ENCODE assay signal across 16 cellular contexts in the genomic region with DNA sequence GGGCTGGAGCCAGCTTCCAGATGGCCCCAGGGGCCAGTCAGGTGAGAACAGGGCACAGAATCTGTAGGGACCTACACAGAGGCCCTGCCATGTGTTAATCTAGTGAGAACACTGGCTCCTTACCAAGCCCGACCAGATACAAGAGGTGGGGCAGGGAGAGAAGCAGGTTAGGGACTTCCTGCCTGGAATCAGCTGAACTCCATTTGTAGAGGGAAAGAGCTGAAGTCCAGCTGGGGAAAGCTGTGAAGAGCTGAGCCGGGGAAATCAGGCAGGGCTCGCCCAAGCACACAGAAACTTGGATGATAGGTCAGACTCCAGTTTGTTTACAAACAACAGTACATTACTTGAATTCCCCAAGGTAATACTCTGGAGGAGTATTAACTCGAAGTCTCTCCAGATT. TPM values are rescaled to one million over a fixed set of nuclear protein-coding genes. Genes with fewer than 3 reads are reported as not detected.
DNase-seq lines count a peak whose midpoint lies in the region; ATAC-seq, FAIRE-seq and TF ChIP-seq lines count a peak whose summit lies in the region.
"Had no signal": no experiment of that assay in that cellular context is flagged by ENCODE, and none has a peak within 500 bp of the region (broad histone marks: within the 10 kb centered on the region; RNA-seq: fewer than 3 reads in every experiment).

No MANE protein-coding gene starts in this region.

- H3K4me2 ChIP-seq in neural progenitor cell = no peak overlapping the region

- H3K27ac ChIP-seq in neural progenitor cell = no peak overlapping the region
- peak overlapping the region; percentile 60 to 64 for H3K27ac ChIP-seq in uterus
- H3K27ac ChIP-seq: VCaP had no signal

- H3K79me2 ChIP-seq in neural progenitor cell (ENCODE audit: low read depth) = no peaks in the 10 kb centered on the region

- H3K27me3 Mint-ChIP-seq in neural progenitor cell (ENCODE audit: insufficient read depth, low read depth) = no peaks in the 10 kb centered on the region
- H3K27me3 Mint-ChIP-seq in natural killer cell (ENCODE audit: low read depth in 2 of 2) = peaks cover 0 to 3% of the 10 kb centered on the region in 2 donors
- H3K27me3 Mint-ChIP-seq in T-helper 17 cell = no peaks in the 10 kb centered on the region
- H3K27me3 Mint-ChIP-seq: CD8-positive, alpha-beta memory T cell; natural killer cell treated with Interleukin-12 subunit alpha and Interleukin-12 subunit beta and Interleukin-15 and Interleukin-18, amount 100 ng/mL, for 72 hours had no signal

- no peak overlapping the region for H3K27ac Mint-ChIP-seq in neural progenitor cell
- no peak overlapping the region for H3K27ac Mint-ChIP-seq in natural killer cell
- no peak overlapping the region for H3K27ac Mint-ChIP-seq in T-helper 17 cell
- H3K27ac Mint-ChIP-seq: activated T-helper 2 cell treated with anti-CD3 and anti-CD28 coated beads, Interferon-gamma antibody, Interleukin-2, Interleukin-4, amounts not matched to agents 10 μg/mL and 5 μg/mL and 100 μg/mL, durations not matched to agents 14 hours and 24 hours and 36 hours had no signal

- H3F3A ChIP-seq in neural progenitor cell (ENCODE audit: low read depth) = no peaks in the 10 kb centered on the region

- peak overlapping the region; percentile 65 for H2AFZ ChIP-seq in neural progenitor cell (replicated peaks)

- H3K9me3 Mint-ChIP-seq in neural progenitor cell (no peaks in the 10 kb centered on the region), natural killer cell (peaks cover 0 to 1% of the 10 kb centered on the region in 2 donors)
- H3K9me3 Mint-ChIP-seq: activated T-helper 2 cell treated with anti-CD3 and anti-CD28 coated beads, Interferon-gamma antibody, Interleukin-2, Interleukin-4, amounts not matched to agents 10 μg/mL and 5 μg/mL and 100 μg/mL, durations not matched to agents 14 hours and 24 hours and 36 hours; CD8-positive, alpha-beta memory T cell; natural killer cell treated with Interleukin-12 subunit alpha and Interleukin-12 subunit beta and Interleukin-15 and Interleukin-18, amount 100 ng/mL, for 72 hours had no signal

- H3K9ac ChIP-seq in neural progenitor cell = no peak overlapping the region

- H3K4me1 Mint-ChIP-seq in neural progenitor cell (no peaks in the 10 kb centered on the region), natural killer cell (peaks cover 3 to 13% of the 10 kb centered on the region in 2 donors), T-helper 17 cell (peaks cover 6% of the 10 kb centered on the region)

- H3K4me3 ChIP-seq in neural progenitor cell (no peak overlapping the region), uterus (no peak overlapping the region)
- H3K4me3 ChIP-seq: upper lobe of left lung had no signal

- H3K36me3 Mint-ChIP-seq in neural progenitor cell (no peaks in the 10 kb centered on the region), natural killer cell (no peaks in the 10 kb centered on the region), T-helper 17 cell (ENCODE audit: low read depth) (no peaks in the 10 kb centered on the region)
- H3K36me3 Mint-ChIP-seq: natural killer cell treated with Interleukin-12 subunit alpha and Interleukin-12 subunit beta and Interleukin-15 and Interleukin-18, amount 100 ng/mL, for 72 hours had no signal

- H3K27me3 ChIP-seq in neural progenitor cell (no peaks in the 10 kb centered on the region), uterus (no peaks in the 10 kb centered on the region)
- H3K27me3 ChIP-seq: upper lobe of left lung had no signal

- no peak for TF ChIP-seq CTCF in neural progenitor cell (IDR thresholded peaks at IDR 0.05)
- no peak for TF ChIP-seq CTCF in uterus (IDR thresholded peaks at IDR 0.05)
- TF ChIP-seq CTCF in natural killer cell (IDR thresholded peaks at IDR 0.05) = no peak

- H3K9me3 ChIP-seq in neural progenitor cell (ENCODE audit: low read depth) = no peaks in the 10 kb centered on the region
- H3K9me3 ChIP-seq in uterus = no peaks in the 10 kb centered on the region
- no peaks in the 10 kb centered on the region for H3K9me3 ChIP-seq in T-helper 17 cell (ENCODE audit: control insufficient read depth, low read length, poor library complexity, severe bottlenecking)
- H3K9me3 ChIP-seq: upper lobe of left lung had no signal

- H3K4me3 Mint-ChIP-seq in neural progenitor cell = no peak overlapping the region
- H3K4me3 Mint-ChIP-seq in natural killer cell = no peak overlapping the region
- no peak overlapping the region for H3K4me3 Mint-ChIP-seq in T-helper 17 cell
- H3K4me3 Mint-ChIP-seq: CD8-positive, alpha-beta memory T cell; natural killer cell treated with Interleukin-12 subunit alpha and Interleukin-12 subunit beta and Interleukin-15 and Interleukin-18, amount 100 ng/mL, for 72 hours had no signal

- no peaks in the 10 kb centered on the region for H4K20me1 ChIP-seq in neural progenitor cell (ENCODE audit: low read depth)

- no peak for FAIRE-seq in H54 (lab: Jason Lieb, UNC)
- FAIRE-seq: GM12892 had no signal

- no peaks in the 10 kb centered on the region for H3K4me1 ChIP-seq in neural progenitor cell
- H3K4me1 ChIP-seq in uterus = peaks cover 5 to 11% of the 10 kb centered on the region in 2 donors

- intact Hi-C loops in Right ventricle myocardium inferior (cut with DNase I) (no loop called here), cardiac septum (cut with DNase I) (no loop called here), left cardiac atrium (cut with DNase I) (no loop called here), uterus (cut with DNase I; ENCODE audit: low total_unique reads) (no loop called here), natural killer cell (cut with micrococcal nuclease) (no loop called here)

- DNase-seq in Right ventricle myocardium inferior (ENCODE audit: missing footprints) (no peak), cardiac septum (ENCODE audit: low spot score) (no peak), left cardiac atrium (no peak), neural progenitor cell (ENCODE audit: low spot score) (peak; percentile 2), uterus (no peak), natural killer cell (no peak), T-helper 17 cell (no peak), H54 (ENCODE audit: insufficient read length, low spot score) (no peak)
- DNase-seq: activated CD8-positive, alpha-beta memory T cell treated with anti-CD3 and anti-CD28 coated beads for 24 hours; CD8-positive, alpha-beta memory T cell; upper lobe of left lung had no signal

- TF ChIP-seq POLR2A in uterus (IDR thresholded peaks at IDR 0.05) (no peak), H54 (IDR thresholded peaks at IDR 0.05; ENCODE audit: low read depth, low read length) (no peak)

- H3K36me3 ChIP-seq in neural progenitor cell = no peaks in the 10 kb centered on the region
- no peaks in the 10 kb centered on the region for H3K36me3 ChIP-seq in uterus
- H3K36me3 ChIP-seq: upper lobe of left lung had no signal

- ATAC-seq in Right ventricle myocardium inferior = peak; percentile 37
- ATAC-seq in left cardiac atrium = peak; percentile 30 to 65
- ATAC-seq in natural killer cell = no peak
- ATAC-seq in T-helper 17 cell = no peak
- ATAC-seq: natural killer cell treated with Interleukin-12 subunit alpha and Interleukin-12 subunit beta and Interleukin-15 and Interleukin-18, amount 100 ng/mL, for 72 hours had no signal

RNA-seq across cellular contexts. Expression of gene PTGER2, which starts 46.7 kb away (rescaled TPM):
- total RNA-seq in Right ventricle myocardium inferior (0.76 TPM), cardiac septum (0.75 TPM), left cardiac atrium (1 to 10 TPM; 2.3 to 2.4 TPM), neural progenitor cell (ENCODE audit: low replicate concordance) (not detected in 2 replicates), uterus (1 to 10 TPM; 1.5 to 7.1 (median 4.7) TPM), natural killer cell (10 to 100 TPM; 55.3 to 67.9 (median 60.6) TPM), T-helper 17 cell (10 to 100 TPM; 40.5 to 52.1 TPM)
- total RNA-seq: A673 had no signal

Comparison
In these comparisons a context has a peak if more than half of its experiments do, and no peak if none do; other contexts are left out.
1. ATAC-seq: peak in Right ventricle myocardium inferior (single experiment) and left cardiac atrium (2 of 2); none in natural killer cell (0 of 3) and T-helper 17 cell (single experiment).
2. RNA of gene PTGER2, which starts 46.7 kb away (total RNA-seq): 55.3 to 67.9 TPM in natural killer cell and 40.5 to 52.1 TPM in T-helper 17 cell; 1.5 to 7.1 TPM in uterus, 2.3 to 2.4 TPM in left cardiac atrium, 0.76 TPM in Right ventricle myocardium inferior (single experiment), 0.75 TPM in cardiac septum (single experiment) and not detected in neural progenitor cell; every median in the first group is over 4 times any median in the second.